ENCODE assay signal across 1 cellular context in genomic region chr6:118894425-118895240, GRCh38.
A peak's percentile ranks its signal among the peaks of the same experiment; 100 is the strongest.
TF ChIP-seq lines count a peak whose summit lies in the region.

No MANE protein-coding gene starts in this region.

TF ChIP-seq in HepG2, 621 proteins besides CTCF, POLR2A, EP300 and RAD21 (continued from another document and continues in another):
- TF ChIP-seq IRF2 (CRISPR knock-in tag; IDR thresholded peaks at IDR 0.05): no peak
- TF ChIP-seq ZKSCAN1 (IDR thresholded peaks at IDR 0.05; ENCODE audit: low read length): no peak
- no peak for TF ChIP-seq ZNF577 (CRISPR knock-in tag; IDR thresholded peaks at IDR 0.05; ENCODE audit: borderline replicate concordance, low read depth)
- TF ChIP-seq POGK (CRISPR knock-in tag; conservative IDR thresholded peaks at IDR 0.05): peak; percentile 50; the same call in 1 of the 2 replicates
- no peak for TF ChIP-seq ZNF503 (CRISPR knock-in tag; IDR thresholded peaks at IDR 0.05)
- TF ChIP-seq ZBTB1 (CRISPR knock-in tag; IDR thresholded peaks at IDR 0.05; ENCODE audit: borderline replicate concordance): no peak
- 0 out of 2 replicates have a peak, but pooled peaks have one; percentile 24 for TF ChIP-seq ZNF891 (CRISPR knock-in tag; IDR thresholded peaks at IDR 0.05)
- TF ChIP-seq TMF1 (CRISPR knock-in tag; IDR thresholded peaks at IDR 0.05; ENCODE audit: low read depth): no peak; the same call in none of the 2 replicates
- TF ChIP-seq CEBPG (CRISPR knock-in tag; IDR thresholded peaks at IDR 0.05): no peak
- TF ChIP-seq SP1 (IDR thresholded peaks at IDR 0.05): no peak
- no peak; the same call in 1 of the 2 replicates for TF ChIP-seq SP1 (CRISPR knock-in tag; IDR thresholded peaks at IDR 0.05)
- TF ChIP-seq PHF20 (CRISPR knock-in tag; IDR thresholded peaks at IDR 0.05): no peak
- TF ChIP-seq ZNF607 (CRISPR knock-in tag; IDR thresholded peaks at IDR 0.05; ENCODE audit: borderline replicate concordance): no peak; the same call in 1 of the 2 replicates
- no peak; the same call in 1 of the 2 replicates for TF ChIP-seq SP2 (CRISPR knock-in tag; IDR thresholded peaks at IDR 0.05)
- TF ChIP-seq THYN1 (CRISPR knock-in tag; IDR thresholded peaks at IDR 0.05; ENCODE audit: borderline replicate concordance, low read depth): no peak
- no peak for TF ChIP-seq CBX5 (CRISPR knock-in tag; IDR thresholded peaks at IDR 0.05; ENCODE audit: borderline replicate concordance)
- peak; percentile 42; the same call in 1 of the 2 replicates for TF ChIP-seq MEIS2 (CRISPR knock-in tag; IDR thresholded peaks at IDR 0.05)
- TF ChIP-seq ZNF709 (CRISPR knock-in tag; IDR thresholded peaks at IDR 0.05): no peak; the same call in 1 of the 2 replicates
- no peak for TF ChIP-seq KAT2B (IDR thresholded peaks at IDR 0.05; ENCODE audit: borderline replicate concordance, low read depth, low read length)
- peak; percentile 81 for TF ChIP-seq DZIP1 (CRISPR knock-in tag; IDR thresholded peaks at IDR 0.05)
- TF ChIP-seq NPAS2 (CRISPR knock-in tag; IDR thresholded peaks at IDR 0.05; ENCODE audit: borderline replicate concordance): no peak
- peak; percentile 18; the same call in 1 of the 2 replicates for TF ChIP-seq PRDM15 (CRISPR knock-in tag; IDR thresholded peaks at IDR 0.05)
- TF ChIP-seq GTF3A (CRISPR knock-in tag; conservative IDR thresholded peaks at IDR 0.05): 0 out of 2 replicates have a peak, but pooled peaks have one; percentile 17
- TF ChIP-seq ZFP91 (CRISPR knock-in tag; IDR thresholded peaks at IDR 0.05; ENCODE audit: borderline replicate concordance): peak; percentile 79; the same call in 1 of the 2 replicates
- no peak for TF ChIP-seq TOE1 (CRISPR knock-in tag; IDR thresholded peaks at IDR 0.05)
- TF ChIP-seq ZNF567 (CRISPR knock-in tag; IDR thresholded peaks at IDR 0.05; ENCODE audit: borderline replicate concordance): peak; percentile 48
- no peak for TF ChIP-seq BCL6 (CRISPR knock-in tag; IDR thresholded peaks at IDR 0.05)
- TF ChIP-seq MED13 (CRISPR knock-in tag; IDR thresholded peaks at IDR 0.05): no peak
- no peak; the same call in 1 of the 2 replicates for TF ChIP-seq ZNF354B (CRISPR knock-in tag; IDR thresholded peaks at IDR 0.05)
- TF ChIP-seq GATA4 (IDR thresholded peaks at IDR 0.05; ENCODE audit: borderline replicate concordance, low read depth): no peak
- TF ChIP-seq ZNF549 (CRISPR knock-in tag; IDR thresholded peaks at IDR 0.05): no peak
- no peak for TF ChIP-seq MED8 (CRISPR knock-in tag; IDR thresholded peaks at IDR 0.05; ENCODE audit: insufficient replicate concordance)
- TF ChIP-seq MXD3 (CRISPR knock-in tag; IDR thresholded peaks at IDR 0.05): no peak; the same call in 1 of the 2 replicates
- peak; percentile 80 for TF ChIP-seq ZNF317 (CRISPR knock-in tag; IDR thresholded peaks at IDR 0.05)
- peak; percentile 21; the same call in 1 of the 2 replicates for TF ChIP-seq ZBTB34 (CRISPR knock-in tag; IDR thresholded peaks at IDR 0.05)
- TF ChIP-seq HOXA7 (CRISPR knock-in tag; IDR thresholded peaks at IDR 0.05): no peak
- TF ChIP-seq SMARCC2 (IDR thresholded peaks at IDR 0.05): no peak
- no peak for TF ChIP-seq IKZF1 (IDR thresholded peaks at IDR 0.05)
- TF ChIP-seq FOXC1 (CRISPR knock-in tag; IDR thresholded peaks at IDR 0.05; ENCODE audit: borderline replicate concordance): 0 out of 2 replicates have a peak, but pooled peaks have one; percentile 45
- TF ChIP-seq ZNF335 (CRISPR knock-in tag; IDR thresholded peaks at IDR 0.05): peak; percentile 74; the same call in 1 of the 2 replicates
- peak; percentile 72; the same call in 1 of the 2 replicates for TF ChIP-seq LBX2 (CRISPR knock-in tag; IDR thresholded peaks at IDR 0.05; ENCODE audit: borderline replicate concordance)
- no peak for TF ChIP-seq RNF2 (conservative IDR thresholded peaks at IDR 0.05; ENCODE audit: low read depth)
- TF ChIP-seq CEBPB (IDR thresholded peaks at IDR 0.05; ENCODE audit: borderline replicate concordance, low read depth, low read length): no peak
- no peak for TF ChIP-seq NFYC (CRISPR knock-in tag; IDR thresholded peaks at IDR 0.05)
- no peak for TF ChIP-seq NFYB (CRISPR knock-in tag; IDR thresholded peaks at IDR 0.05)
- TF ChIP-seq NR0B2 (CRISPR knock-in tag; IDR thresholded peaks at IDR 0.05): no peak
- TF ChIP-seq ARID2 (CRISPR knock-in tag; IDR thresholded peaks at IDR 0.05; ENCODE audit: borderline replicate concordance): peak; percentile 89; the same call in 1 of the 2 replicates
- TF ChIP-seq ZNF710 (CRISPR knock-in tag; IDR thresholded peaks at IDR 0.05; ENCODE audit: borderline replicate concordance): 0 out of 2 replicates have a peak, but pooled peaks have one; percentile 25
- TF ChIP-seq ETV6 (CRISPR knock-in tag; conservative IDR thresholded peaks at IDR 0.05): no peak; the same call in 1 of the 2 replicates
